In the genomic region with DNA sequence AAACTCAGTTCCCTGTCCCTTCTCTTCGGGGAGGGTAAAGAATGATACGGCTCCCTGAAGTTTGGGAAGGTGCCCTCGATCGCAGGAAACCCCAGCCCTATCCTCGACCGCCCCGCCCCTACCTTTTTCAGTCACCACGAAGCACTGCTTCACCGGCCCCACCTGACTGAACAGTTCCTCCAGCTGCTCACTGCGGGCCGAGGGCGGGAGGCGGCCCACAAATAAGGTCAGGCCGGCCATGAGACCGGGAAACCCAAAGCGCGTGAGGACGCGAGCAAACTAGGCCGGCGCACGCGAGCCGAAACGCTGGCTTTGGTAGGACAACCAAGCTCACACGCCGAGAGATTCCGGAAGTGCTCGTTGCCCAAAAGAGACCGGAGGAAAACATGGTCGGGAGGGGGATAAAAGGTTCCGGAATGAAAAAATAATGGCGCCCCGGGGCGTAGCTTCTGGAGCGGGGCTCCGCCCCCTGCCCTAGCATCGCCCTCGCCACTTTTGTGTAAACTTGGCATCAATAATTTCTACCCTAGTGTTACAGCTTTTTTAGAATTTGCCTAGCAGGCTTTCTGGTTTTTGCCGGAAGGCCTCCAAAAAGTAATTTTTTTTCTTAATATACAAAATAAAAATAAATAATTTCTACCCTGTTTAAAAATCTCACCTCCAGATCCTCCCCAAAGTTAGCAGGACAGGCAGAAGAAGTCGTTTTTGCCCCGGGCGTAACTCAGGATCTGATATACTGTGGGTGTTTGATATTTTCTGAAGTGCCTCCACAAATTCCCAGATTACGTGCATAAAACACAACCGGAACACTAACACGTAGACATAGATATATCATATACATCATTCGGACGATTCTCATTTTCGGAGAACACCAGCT, we compare ENCODE assay signal across 8 cellular contexts. TPM values are rescaled to one million over a fixed set of nuclear protein-coding genes. Genes with fewer than 3 reads are reported as not detected.
DNase-seq lines count a peak whose midpoint lies in the region; ATAC-seq, FAIRE-seq and TF ChIP-seq lines count a peak whose summit lies in the region.

A gene with protein sequence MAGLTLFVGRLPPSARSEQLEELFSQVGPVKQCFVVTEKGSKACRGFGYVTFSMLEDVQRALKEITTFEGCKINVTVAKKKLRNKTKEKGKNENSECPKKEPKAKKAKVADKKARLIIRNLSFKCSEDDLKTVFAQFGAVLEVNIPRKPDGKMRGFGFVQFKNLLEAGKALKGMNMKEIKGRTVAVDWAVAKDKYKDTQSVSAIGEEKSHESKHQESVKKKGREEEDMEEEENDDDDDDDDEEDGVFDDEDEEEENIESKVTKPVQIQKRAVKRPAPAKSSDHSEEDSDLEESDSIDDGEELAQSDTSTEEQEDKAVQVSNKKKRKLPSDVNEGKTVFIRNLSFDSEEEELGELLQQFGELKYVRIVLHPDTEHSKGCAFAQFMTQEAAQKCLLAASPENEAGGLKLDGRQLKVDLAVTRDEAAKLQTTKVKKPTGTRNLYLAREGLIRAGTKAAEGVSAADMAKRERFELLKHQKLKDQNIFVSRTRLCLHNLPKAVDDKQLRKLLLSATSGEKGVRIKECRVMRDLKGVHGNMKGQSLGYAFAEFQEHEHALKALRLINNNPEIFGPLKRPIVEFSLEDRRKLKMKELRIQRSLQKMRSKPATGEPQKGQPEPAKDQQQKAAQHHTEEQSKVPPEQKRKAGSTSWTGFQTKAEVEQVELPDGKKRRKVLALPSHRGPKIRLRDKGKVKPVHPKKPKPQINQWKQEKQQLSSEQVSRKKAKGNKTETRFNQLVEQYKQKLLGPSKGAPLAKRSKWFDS (minus strand): TSS at position 355 of the 877 bp plus-strand sequence. CDS start 115 bp downstream, at position 240.

- H3K79me2 ChIP-seq in keratinocyte (ENCODE audit: control insufficient read depth, insufficient read depth, low read length), result peaks cover 41% of the 10 kb centered on the region

- H2AFZ ChIP-seq in keratinocyte (ENCODE audit: control insufficient read depth, low read length), result peak within 1 kb of the TSS; percentile 81

- H3K36me3 Mint-ChIP-seq in central memory CD8-positive, alpha-beta T cell (ENCODE audit: insufficient read depth), result peaks cover 3% of the 10 kb centered on the region

- no peaks in the 10 kb centered on the region for H3K9me3 ChIP-seq in keratinocyte (ENCODE audit: control insufficient read depth, low read depth, low read length)

- ATAC-seq in GM19023 (IDR thresholded peaks at IDR 0.05; ENCODE audit: unreplicated experiment) (peak; percentile 97), HG03196 (IDR thresholded peaks at IDR 0.05; ENCODE audit: unreplicated experiment) (peak; percentile 95)
- ATAC-seq in activated CD4-positive, CD25-positive, alpha-beta regulatory T cell treated with anti-CD3 and anti-CD28 coated beads, Interleukin-2, amount 50 U/mL, for 24 hours, result peak; percentile 92 to 94
- ATAC-seq in central memory CD8-positive, alpha-beta T cell (replicated peaks; ENCODE audit: extremely low read depth, poor library complexity, severe bottlenecking), result peak; percentile 94

- peaks cover under 1% of the 10 kb centered on the region for H3K27me3 ChIP-seq in keratinocyte (ENCODE audit: control insufficient read depth, extremely low read depth, insufficient read depth, low read length)

- peak; percentile 23 for FAIRE-seq in keratinocyte (lab: Jason Lieb, UNC)

- H3K9me1 ChIP-seq in keratinocyte (ENCODE audit: control insufficient read depth, extremely low read depth, insufficient read depth, low read length), result no peaks in the 10 kb centered on the region

- H3K9me3 Mint-ChIP-seq in central memory CD8-positive, alpha-beta T cell, result no peaks in the 10 kb centered on the region

- H3K4me3 ChIP-seq in AG10803 (ENCODE audit: low read length) (peak within 1 kb of the TSS; percentile 97), keratinocyte (ENCODE audit: control insufficient read depth in 2 of 3, extremely low read depth in 1 of 3, insufficient read depth in 2 of 3, low read depth in 1 of 3, low read length in 3 of 3) (peak within 1 kb of the TSS; percentile 89 to 99 (median 99))

- DNase-seq in AG10803 (ENCODE audit: low read depth) (peak; percentile 90), NCI-H345 treated with DMSO at 0.1 percent for 48 hours (lab: John Stamatoyannopoulos, UW; ENCODE audit: unreplicated experiment) (peak; percentile 76), keratinocyte (ENCODE audit: low read depth, low spot score) (peak; percentile 44)
- DNase-seq in central memory CD8-positive, alpha-beta T cell (ENCODE audit: low spot score in 2 of 2), result peak; percentile 76 to 85
- peak; percentile 78 to 84 (median 79) for DNase-seq in stimulated activated CD4-positive, alpha-beta T cell treated with anti-CD3 and anti-CD28 coated beads, Interleukin-12 subunit alpha, Interleukin-12 subunit beta, amount 100 ng/mL, for 48 hours (ENCODE audit: low read depth in 2 of 3, low spot score in 1 of 3)

- peaks cover 23% of the 10 kb centered on the region for H3K4me1 Mint-ChIP-seq in central memory CD8-positive, alpha-beta T cell

- peaks cover 12% of the 10 kb centered on the region for H3K4me1 ChIP-seq in keratinocyte (ENCODE audit: control insufficient read depth, extremely low read depth, insufficient read depth, low read length)

- peak within 1 kb of the TSS; percentile 79 for H3K27ac ChIP-seq in keratinocyte (ENCODE audit: control insufficient read depth, insufficient read depth, low read length)

- H3K4me2 ChIP-seq in keratinocyte (ENCODE audit: control insufficient read depth, extremely low read depth, insufficient read depth, low read depth, low read length), result peak within 1 kb of the TSS; percentile 100

- peak within 1 kb of the TSS; percentile 93 for H3K4me3 Mint-ChIP-seq in central memory CD8-positive, alpha-beta T cell

- H3K9ac ChIP-seq in keratinocyte (ENCODE audit: control insufficient read depth, extremely low read depth, insufficient read depth, low read length), result peak within 1 kb of the TSS; percentile 88

- peak within 1 kb of the TSS; percentile 57 for H3K27ac Mint-ChIP-seq in central memory CD8-positive, alpha-beta T cell (ENCODE audit: low read depth)

- H3K27me3 Mint-ChIP-seq in central memory CD8-positive, alpha-beta T cell, result peaks cover 16% of the 10 kb centered on the region

- H4K20me1 ChIP-seq in keratinocyte (ENCODE audit: control insufficient read depth, extremely low read depth, insufficient read depth, low read length), result no peaks in the 10 kb centered on the region

- dilution Hi-C loops in keratinocyte (cut with MboI; ENCODE audit: extremely low pct_ligation_motif_present, low sequenced_read_pairs), result no loop called here

- TF ChIP-seq CTCF in AG10803 (conservative IDR thresholded peaks at IDR 0.05; ENCODE audit: low read length) (no peak), keratinocyte (optimal IDR thresholded peaks at IDR 0.05 in 1 of 3, IDR thresholded peaks at IDR 0.05 in 1 of 3, conservative IDR thresholded peaks at IDR 0.05 in 1 of 3; ENCODE audit: extremely low read depth in 1 of 3, insufficient read depth in 2 of 3, low read length in 3 of 3) (no peak)

- H3K36me3 ChIP-seq in keratinocyte (ENCODE audit: control insufficient read depth in 2 of 2, extremely low read depth in 1 of 2, insufficient read depth in 2 of 2, low read length in 2 of 2), result peaks cover 3 to 13% of the 10 kb centered on the region in 2 experiments

RNA-seq across cellular contexts. Expression of the gene that starts here (rescaled TPM):
- polyA plus RNA-seq in keratinocyte, result 16.7 to 36.4 TPM (median 30.4 TPM) in 3 replicates
- polyA plus RNA-seq in keratinocyte (2011; ENCODE audit: low read depth), result 36.5 TPM
- 16.6 and 19.4 TPM in 2 replicates for polyA plus RNA-seq in keratinocyte (2011; cell fraction: cytosol; rRNA removed)
- polyA plus RNA-seq in keratinocyte (2011; cell fraction: nucleus; rRNA removed), result 54.0 and 67.1 TPM in 2 replicates
- polyA plus RNA-seq in keratinocyte (2012; ENCODE audit: low replicate concordance), result 29.8 and 40.8 TPM in 2 replicates
- polyA minus RNA-seq in keratinocyte, result 4.2 to 10.5 TPM (median 6.3 TPM) in 3 replicates
- polyA minus RNA-seq in keratinocyte (2011; cell fraction: cytosol; rRNA and poly(A)+ RNA removed), result 15.3 TPM
- 8.0 and 19.0 TPM in 2 replicates for polyA minus RNA-seq in keratinocyte (2011; cell fraction: nucleus; rRNA and poly(A)+ RNA removed)

Comparison
In these comparisons a context has a peak if more than half of its experiments do, and no peak if none do; other contexts are left out.
1. Peak in every context shown above with its lines: DNase-seq, ATAC-seq, H3K4me3 ChIP-seq and H3K27ac ChIP-seq.